ENCODE assay signal across 26 cellular contexts in the genomic region with DNA sequence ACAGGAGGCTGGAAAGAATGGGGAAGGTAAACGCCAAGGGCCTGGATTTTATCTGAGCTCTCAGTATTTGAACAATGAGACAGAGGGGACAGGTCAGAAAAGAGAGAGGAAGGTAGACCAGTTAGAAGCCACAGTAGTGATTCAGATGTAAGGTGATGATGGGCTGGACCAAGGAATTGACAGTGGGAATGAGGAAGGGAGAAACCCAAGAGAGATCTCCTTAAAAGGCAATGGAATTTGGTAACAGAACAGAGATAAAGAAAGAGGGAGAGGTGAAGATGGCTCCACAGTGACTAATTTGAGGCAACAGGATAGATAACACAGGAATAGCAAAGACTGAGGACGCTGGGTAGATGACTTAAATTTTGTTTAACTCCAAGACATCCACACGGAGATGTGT. TPM values are rescaled to one million over a fixed set of nuclear protein-coding genes. Genes with fewer than 3 reads are reported as not detected.
A peak's percentile ranks its signal among the peaks of the same experiment; 100 is the strongest.
DNase-seq lines count a peak whose midpoint lies in the region; ATAC-seq, FAIRE-seq and TF ChIP-seq lines count a peak whose summit lies in the region.
"Had no signal": no experiment of that assay in that cellular context is flagged by ENCODE, and none has a peak within 500 bp of the region (broad histone marks: within the 10 kb centered on the region; RNA-seq: fewer than 3 reads in every experiment).

No MANE protein-coding gene starts in this region.

- TF ChIP-seq POLR2A in IMR-90 (IDR thresholded peaks at IDR 0.05; ENCODE audit: low read depth, low read length) (no peak), K562 (conservative IDR thresholded peaks at IDR 0.05) (no peak)

- H3K14ac ChIP-seq in IMR-90 (replicated peaks; ENCODE audit: low read depth, low read length): peak overlapping the region; percentile 88

- H3K4me1 Mint-ChIP-seq in activated naive CD4-positive, alpha-beta T cell treated with anti-CD3 and anti-CD28 coated beads, Interleukin-2, amount 10 ng/mL, durations not matched to agents 7 days and 5 days: peaks cover 15% of the 10 kb centered on the region

- no peak for FAIRE-seq in K562 (lab: Jason Lieb, UNC)
- FAIRE-seq: small intestine had no signal

- H2AK5ac ChIP-seq in IMR-90 (ENCODE audit: low read depth, low read length) (peak overlapping the region; percentile 89), mesendoderm (ENCODE audit: low read length) (peak overlapping the region; percentile 73)

- no peak for TF ChIP-seq EP300 in K562 (IDR thresholded peaks at IDR 0.05; ENCODE audit: low read length)

- H4K5ac ChIP-seq in IMR-90 (ENCODE audit: low read depth, low read length): peak overlapping the region; percentile 88
- no peak overlapping the region for H4K5ac ChIP-seq in mesendoderm (ENCODE audit: low read length)

- no peaks in the 10 kb centered on the region; the same call in 1 of the 2 replicates for H3K9me2 ChIP-seq in GM23248 (ENCODE audit: insufficient read depth)

- TF ChIP-seq CTCF in IMR-90 (conservative IDR thresholded peaks at IDR 0.05; ENCODE audit: low read depth, low read length) (no peak), K562 (IDR thresholded peaks at IDR 0.05 in 2 of 3, conservative IDR thresholded peaks at IDR 0.05 in 1 of 3; ENCODE audit: insufficient read depth in 2 of 3, low read depth in 1 of 3, low read length in 3 of 3) (no peak)

- no peak overlapping the region for H3K27ac Mint-ChIP-seq in activated naive CD4-positive, alpha-beta T cell treated with anti-CD3 and anti-CD28 coated beads, Interleukin-2, amount 10 ng/mL, durations not matched to agents 7 days and 5 days

- dilution Hi-C loops in IMR-90 (cut with HindIII; ENCODE audit: low sequenced_read_pairs, unreplicated experiment): no loop called here

- no TSS peak for BruUV-seq in IMR-90 (replicated peaks; lab: Mats Ljungman, UMichigan)
- no TSS peak for BruUV-seq in K562 (replicated peaks; lab: Mats Ljungman, UMichigan)

- H3K36me3 ChIP-seq in GM23248 (ENCODE audit: low read depth) (no peaks in the 10 kb centered on the region), IMR-90 (ENCODE audit: control insufficient read depth, insufficient read depth, low read length) (no peaks in the 10 kb centered on the region), K562 (ENCODE audit: control insufficient read depth, insufficient read depth, low read length) (no peaks in the 10 kb centered on the region), mesendoderm (ENCODE audit: control insufficient read depth, insufficient read depth, low read length) (no peaks in the 10 kb centered on the region)
- H3K36me3 ChIP-seq: HAP-1, prostate gland, SJSA1, tibial artery, WERI-Rb-1 had no signal

- 73 to 77% methylated on average over 3 of the region's 3 CpGs for WGBS in GM23248 (ENCODE audit: low coverage in 1 of 2, low lambda C conversion rate in 2 of 2, missing lambda C conversion rate in 2 of 2), 2 experiments
- WGBS in IMR-90 (ENCODE audit: extremely low coverage in 2 of 2, insufficient read length in 1 of 2), 2 experiments: 100% methylated on average over 1 of the region's 3 CpGs; no CpG with 5 or more reads in 1 of the 2 experiments
- 4% methylated on average over 3 of the region's 3 CpGs for WGBS in K562 (ENCODE audit: insufficient coverage, low coverage, missing lambda C conversion rate)
- no CpG with 5 or more reads among the region's 3 CpGs for WGBS in mesendoderm (ENCODE audit: extremely low coverage, insufficient coverage, low lambda C conversion rate)

- H3K4me3 ChIP-seq in GM23248 (no peak overlapping the region), IMR-90 (ENCODE audit: insufficient read depth, low read depth, low read length) (no peak overlapping the region), K562 (no peak overlapping the region), mesendoderm (ENCODE audit: low read length) (no peak overlapping the region)
- H3K4me3 ChIP-seq: HAP-1, prostate gland, SJSA1, tibial artery had no signal

- ATAC-seq in IMR-90 (ENCODE audit: low read depth) (no peak), K562 (no peak), HG02588 (IDR thresholded peaks at IDR 0.05; ENCODE audit: unreplicated experiment) (no peak)
- ATAC-seq: stimulated activated naive CD8-positive, alpha-beta T cell treated with anti-CD3 and anti-CD28 coated beads, Interleukin-15, Interleukin-2, amounts not matched to agents 100 U/mL and 50 U/mL, for 24 hours had no signal

- H3K27ac ChIP-seq in GM23248 (no peak overlapping the region), IMR-90 (ENCODE audit: insufficient read depth, low read length) (peak overlapping the region; percentile 30; the same call in 1 of the 2 replicates), K562 (ENCODE audit: extremely low read depth, low read depth, low read length) (no peak overlapping the region), mesendoderm (ENCODE audit: low read depth, low read length) (peak overlapping the region; percentile 69)
- H3K27ac ChIP-seq: epithelial cell of prostate, prostate gland, SJSA1, tibial artery, WERI-Rb-1 had no signal

- H3K9me3 ChIP-seq in GM23248 (ENCODE audit: low read depth) (no peaks in the 10 kb centered on the region), IMR-90 (ENCODE audit: control insufficient read depth, insufficient read depth, low read length) (no peaks in the 10 kb centered on the region), K562 (replicated peaks; ENCODE audit: control insufficient read depth, insufficient read depth, low read depth, low read length) (no peaks in the 10 kb centered on the region)
- H3K9me3 ChIP-seq: HAP-1, prostate gland, SJSA1, tibial artery had no signal

- peak overlapping the region; percentile 31; the same call in 1 of the 2 replicates for H2AFZ ChIP-seq in GM23248
- no peak overlapping the region for H2AFZ ChIP-seq in IMR-90 (replicated peaks; ENCODE audit: low read length, poor library complexity)
- no peak overlapping the region for H2AFZ ChIP-seq in K562 (ENCODE audit: low read depth, low read length)

- H2BK20ac ChIP-seq in IMR-90 (ENCODE audit: low read depth, low read length): peak overlapping the region; percentile 99

- H3K27me3 Mint-ChIP-seq in activated naive CD4-positive, alpha-beta T cell treated with anti-CD3 and anti-CD28 coated beads, Interleukin-2, amount 10 ng/mL, durations not matched to agents 7 days and 5 days: peaks cover 43% of the 10 kb centered on the region

- no peak overlapping the region for H3K56ac ChIP-seq in IMR-90 (ENCODE audit: extremely low read depth, insufficient read depth, low read length)
- peak overlapping the region; percentile 85 for H3K56ac ChIP-seq in mesendoderm (ENCODE audit: low read length)

- H2BK5ac ChIP-seq in IMR-90 (ENCODE audit: low read depth, low read length, poor library complexity, severe bottlenecking) (peak overlapping the region; percentile 60), mesendoderm (ENCODE audit: low read length) (peak overlapping the region; percentile 81)

- H2AK9ac ChIP-seq in IMR-90 (replicated peaks; ENCODE audit: low read depth, low read length, poor library complexity): peak overlapping the region; percentile 11

- peak overlapping the region; percentile 95 for H4K91ac ChIP-seq in IMR-90 (ENCODE audit: insufficient read depth, low read depth, low read length)

- no peak overlapping the region for H3K4me3 Mint-ChIP-seq in activated naive CD4-positive, alpha-beta T cell treated with anti-CD3 and anti-CD28 coated beads, Interleukin-2, amount 10 ng/mL, durations not matched to agents 7 days and 5 days

- peak overlapping the region; percentile 98; the same call in 2 of the 3 replicates for H2BK15ac ChIP-seq in IMR-90 (ENCODE audit: low read depth, low read length)
- H2BK15ac ChIP-seq in mesendoderm (replicated peaks; ENCODE audit: low read depth): no peak overlapping the region

- in situ Hi-C loops in GM23248 (cut with MboI): no loop called here
- in situ Hi-C loops in IMR-90 (cut with MboI; ENCODE audit: low sequenced_read_pairs): no loop called here
- in situ Hi-C loops in K562 (cut with MboI): no loop called here

- no peaks in the 10 kb centered on the region for H3K27me3 ChIP-seq in GM23248 (replicated peaks; ENCODE audit: insufficient read depth)
- H3K27me3 ChIP-seq in IMR-90 (ENCODE audit: control insufficient read depth, insufficient read depth, low read length): no peaks in the 10 kb centered on the region
- peaks cover 0 to 19% of the 10 kb centered on the region in 2 experiments; a peak in 3 of 5 replicates for H3K27me3 ChIP-seq in K562 (ENCODE audit: control insufficient read depth in 2 of 2, insufficient read depth in 2 of 2, low read length in 2 of 2)
- H3K27me3 ChIP-seq in mesendoderm (ENCODE audit: insufficient read depth, low read length, poor library complexity): no peaks in the 10 kb centered on the region
- H3K27me3 ChIP-seq: SJSA1, tibial artery had no signal

- H3K23ac ChIP-seq in IMR-90 (ENCODE audit: low read depth, low read length) (peak overlapping the region; percentile 82; the same call in 1 of the 2 replicates), mesendoderm (ENCODE audit: low read length) (peak overlapping the region; percentile 19)

- H3K9me1 ChIP-seq in IMR-90 (ENCODE audit: insufficient read depth, low read length) (peaks cover 17% of the 10 kb centered on the region), K562 (ENCODE audit: control insufficient read depth, insufficient read depth, low read length) (no peaks in the 10 kb centered on the region)

- intact Hi-C loops in IMR-90 (cut with micrococcal nuclease): no loop called here
- intact Hi-C loops in K562 (cut with micrococcal nuclease): no loop called here

- H3K18ac ChIP-seq in IMR-90 (ENCODE audit: low read depth, low read length) (peak overlapping the region; percentile 80), mesendoderm (ENCODE audit: low read length) (peak overlapping the region; percentile 81)

- TF ChIP-seq RAD21 in IMR-90 (IDR thresholded peaks at IDR 0.05; ENCODE audit: low read length): no peak
- TF ChIP-seq RAD21 in K562 (CRISPR knock-in tag; conservative IDR thresholded peaks at IDR 0.05 in 1 of 2, IDR thresholded peaks at IDR 0.05 in 1 of 2): no peak

- H3K9ac ChIP-seq in GM23248 (no peak overlapping the region), IMR-90 (ENCODE audit: low read depth, low read length) (peak overlapping the region; percentile 9; the same call in 1 of the 2 replicates), K562 (ENCODE audit: insufficient read depth in 1 of 2, low read depth in 2 of 2, low read length in 2 of 2) (no peak overlapping the region), mesendoderm (ENCODE audit: low read length) (no peak overlapping the region)

- peak overlapping the region; percentile 89 to 92 for H4K8ac ChIP-seq in IMR-90 (ENCODE audit: low read depth in 2 of 2, low read length in 2 of 2)
- H4K8ac ChIP-seq in mesendoderm (ENCODE audit: low read depth, low read length): no peak overlapping the region

- POLR2A ChIA-PET in IMR-90 (lab: Charles Lee; ENCODE audit: unreplicated experiment): no interaction called here
- POLR2A ChIA-PET in K562 (lab: Yijun Ruan, JAX): no interaction called here

- CTCF ChIA-PET in IMR-90 (lab: Yijun Ruan, JAX): no interaction called here
- CTCF ChIA-PET in K562 (lab: Yijun Ruan, JAX; ENCODE audit: low intra/inter-chr PET ratio): no interaction called here
- CTCF ChIA-PET in activated naive CD4-positive, alpha-beta T cell treated with anti-CD3 and anti-CD28 coated beads, Interleukin-2, amount 10 ng/mL, durations not matched to agents 7 days and 5 days (lab: Charles Lee): no interaction called here

- DNase-seq in GM23248 (no peak), IMR-90 (peak; percentile 45), K562 (ENCODE audit: extremely low read depth in 1 of 4, low spot score in 3 of 4) (no peak), mesendoderm (peak; percentile 94), NCI-H82 treated with DMSO at 0.1 percent for 48 hours (lab: John Stamatoyannopoulos, UW; ENCODE audit: unreplicated experiment) (no peak)
- no peak for DNase-seq in activated naive CD4-positive, alpha-beta T cell treated with anti-CD3 and anti-CD28 coated beads, Interleukin-2, amount 10 ng/mL, durations not matched to agents 7 days and 5 days
- DNase-seq: activated CD4-positive, alpha-beta T cell treated with anti-CD3 and anti-CD28 coated beads, Interleukin-2, amount 50 U/mL, for 48 hours; activated gamma-delta T cell; amniotic stem cell; caudate nucleus; DMS79 treated with DMSO at 0.1 percent for 48 hours; foreskin fibroblast; hippocampal formation; NCI-H1694; NCI-H2171 treated with DMSO at 0.1 percent for 48 hours; NCI-H774; small intestine; stimulated activated naive CD8-positive, alpha-beta T cell treated with anti-CD3 and anti-CD28 coated beads, Interleukin-15, Interleukin-2, amounts not matched to agents 100 U/mL and 50 U/mL, for 24 hours; T-helper 2 cell; tibial artery; WERI-Rb-1 had no signal

- H3F3A ChIP-seq in GM23248 (ENCODE audit: insufficient read depth): peaks cover 25% of the 10 kb centered on the region

- H3K36me3 Mint-ChIP-seq in activated naive CD4-positive, alpha-beta T cell treated with anti-CD3 and anti-CD28 coated beads, Interleukin-2, amount 10 ng/mL, durations not matched to agents 7 days and 5 days: no peaks in the 10 kb centered on the region

- H2BK120ac ChIP-seq in IMR-90 (ENCODE audit: low read depth, low read length) (peak overlapping the region; percentile 95), mesendoderm (ENCODE audit: low read depth, low read length) (no peak overlapping the region)

- no peaks in the 10 kb centered on the region for H3K79me2 ChIP-seq in GM23248 (ENCODE audit: insufficient read depth)
- no peaks in the 10 kb centered on the region for H3K79me2 ChIP-seq in K562 (ENCODE audit: control insufficient read depth, insufficient read depth, low read length)
- H3K79me2 ChIP-seq in mesendoderm (ENCODE audit: control insufficient read depth, insufficient read depth, low read length): no peaks in the 10 kb centered on the region

- H3K4ac ChIP-seq in IMR-90 (ENCODE audit: low read depth, low read length) (peak overlapping the region; percentile 93), mesendoderm (ENCODE audit: low read depth, low read length) (peak overlapping the region; percentile 66)

- no peaks in the 10 kb centered on the region for H3K9me3 Mint-ChIP-seq in activated naive CD4-positive, alpha-beta T cell treated with anti-CD3 and anti-CD28 coated beads, Interleukin-2, amount 10 ng/mL, durations not matched to agents 7 days and 5 days

- H3K4me2 ChIP-seq in GM23248 (ENCODE audit: unreplicated experiment): no peak overlapping the region
- H3K4me2 ChIP-seq in IMR-90 (ENCODE audit: low read depth, low read length): no peak overlapping the region
- H3K4me2 ChIP-seq in K562 (ENCODE audit: insufficient read depth, low read length): no peak overlapping the region
- no peak overlapping the region for H3K4me2 ChIP-seq in mesendoderm (ENCODE audit: low read length)

- peaks cover 31% of the 10 kb centered on the region for H3K4me1 ChIP-seq in GM23248 (ENCODE audit: insufficient read depth)
- peaks cover 16% of the 10 kb centered on the region for H3K4me1 ChIP-seq in IMR-90 (ENCODE audit: control insufficient read depth, insufficient read depth, low read length)
- H3K4me1 ChIP-seq in K562 (replicated peaks in 1 of 2; ENCODE audit: control insufficient read depth in 2 of 2, insufficient read depth in 2 of 2, low read length in 2 of 2): no peaks in the 10 kb centered on the region
- peaks cover 10% of the 10 kb centered on the region for H3K4me1 ChIP-seq in mesendoderm (ENCODE audit: control insufficient read depth, low read depth, low read length)
- H3K4me1 ChIP-seq: HAP-1, prostate gland had no signal

- H3K79me1 ChIP-seq in IMR-90 (ENCODE audit: low read depth in 1 of 2, low read length in 2 of 2): peaks cover 0 to 4% of the 10 kb centered on the region in 2 experiments; a peak in 1 of 4 replicates
- no peaks in the 10 kb centered on the region for H3K79me1 ChIP-seq in mesendoderm (ENCODE audit: low read length)

- no peaks in the 10 kb centered on the region for H4K20me1 ChIP-seq in GM23248 (ENCODE audit: insufficient read depth)
- no peaks in the 10 kb centered on the region for H4K20me1 ChIP-seq in IMR-90 (ENCODE audit: insufficient read depth, low read length)
- H4K20me1 ChIP-seq in K562 (replicated peaks; ENCODE audit: control insufficient read depth, insufficient read depth, low read length): no peaks in the 10 kb centered on the region; the same call in 1 of the 2 replicates

RNA-seq across cellular contexts. Expression of a gene that starts 11.4 kb away (rescaled TPM):
- 116 and 137 TPM in 2 replicates for total RNA-seq in GM23248 (2014; rRNA removed; shearing (Covaris generic))
- 32.0 and 32.1 TPM in 2 replicates for polyA plus RNA-seq in GM23248 (2016; fragmentation: Nextera tagmentation; extraction: Ambion mirVana)
- 23.9 and 25.6 TPM in 2 replicates for total RNA-seq in IMR-90 (2012; rRNA removed)
- polyA plus RNA-seq in IMR-90 (2012; rRNA removed): 36.3 and 43.4 TPM in 2 replicates
- polyA plus RNA-seq in IMR-90 (2012; cell fraction: cytosol; rRNA removed): 26.1 and 37.9 TPM in 2 replicates
- 30.7 and 53.5 TPM in 2 replicates for polyA plus RNA-seq in IMR-90 (2012; cell fraction: nucleus; rRNA removed; ENCODE audit: low replicate concordance)
- 0.07 and 0.37 TPM in 2 replicates for total RNA-seq in K562 (2011; cell fraction: chromatin; rRNA removed; ENCODE audit: low replicate concordance)
- total RNA-seq in K562 (2011; cell fraction: nucleolus; rRNA removed): 0.17 and 0.26 TPM in 2 replicates
- 0.07 and 0.08 TPM in 2 replicates for total RNA-seq in K562 (2011; cell fraction: nucleoplasm; rRNA removed)
- not detected in 2 replicates for total RNA-seq in K562 (2014; rRNA removed)
- not detected in 2 replicates for total RNA-seq in K562 (2014; rRNA removed; fragmentation: Illumina TruSeq; extraction: Trizol)
- not detected in 2 replicates for total RNA-seq in K562 (2015; rRNA removed; fragmentation: Illumina TruSeq; extraction: Trizol)
- total RNA-seq in K562 (2021): 0.24 and 0.25 TPM in 2 replicates
- not detected in 2 replicates for polyA plus RNA-seq in K562 (2011; rRNA removed)
- polyA plus RNA-seq in K562 (2011; cell fraction: cytosol; rRNA removed): 0.01 TPM in 1 of 2 replicates, not detected in the other
- polyA plus RNA-seq in K562 (2011; cell fraction: nucleus; rRNA removed): 0.06 and 0.08 TPM in 2 replicates
- 0.01 and 0.06 TPM in 2 replicates for polyA plus RNA-seq in K562 (2012)
- not detected in 2 replicates for polyA plus RNA-seq in K562 (2014; fragmentation: Illumina TruSeq; extraction: Trizol)
- polyA plus RNA-seq in K562 (2014; fragmentation: Nextera tagmentation; extraction: Ambion mirVana): not detected
- not detected in 2 replicates for polyA plus RNA-seq in K562 (2014; rRNA removed)
- polyA minus RNA-seq in K562 (2011; rRNA and poly(A)+ RNA removed): 0.03 and 0.04 TPM in 2 replicates
- 0.19 TPM in 1 of 2 replicates, not detected in the other for polyA minus RNA-seq in K562 (2011; cell fraction: cytosol; rRNA and poly(A)+ RNA removed)
- polyA minus RNA-seq in K562 (2011; cell fraction: nucleus; rRNA and poly(A)+ RNA removed): 0.11 TPM in 1 of 2 replicates, not detected in the other
- polyA plus RNA-seq in mesendoderm (2013, experiment 1 of 2): 36.8 TPM
- polyA plus RNA-seq in mesendoderm (2013, experiment 2 of 2): 35.1 TPM

Comparison
In these comparisons a context has a peak if more than half of its experiments do, and no peak if none do; other contexts are left out.
1. DNase-seq: peak in IMR-90 (single experiment) and mesendoderm (single experiment); none in GM23248 (single experiment), K562 (0 of 4), activated naive CD4-positive, alpha-beta T cell treated with anti-CD3 and anti-CD28 coated beads, Interleukin-2, amount 10 ng/mL, durations not matched to agents 7 days and 5 days (single experiment) and NCI-H82 treated with DMSO at 0.1 percent for 48 hours (single experiment).
2. H3K27ac ChIP-seq: peak in IMR-90 (single experiment) and mesendoderm (single experiment); none in GM23248 (single experiment) and K562 (single experiment).
3. RNA of a gene that starts 11.4 kb away (total RNA-seq): 116 to 137 TPM in GM23248 and 23.9 to 25.6 TPM in IMR-90; 0.07 to 0.37 TPM in K562; every median in the first group is over 10 times any median in the second.